ENCODE assay signal across 2 cellular contexts in genomic region chr17:63817736-63818385, GRCh38.
A peak's percentile ranks its signal among the peaks of the same experiment; 100 is the strongest.
TF ChIP-seq lines count a peak whose summit lies in the region.

No MANE protein-coding gene starts in this region.

TF ChIP-seq in PFSK-1, 5 proteins besides CTCF, POLR2A, EP300 and RAD21:
- peak; percentile 50; the same call in 1 of the 2 replicates for TF ChIP-seq POLR2AphosphoS5 (IDR thresholded peaks at IDR 0.05; ENCODE audit: low read depth, low read length)
- no peak for TF ChIP-seq FOXP2 (optimal IDR thresholded peaks at IDR 0.05; ENCODE audit: borderline replicate concordance, extremely low read depth, extremely low read length, insufficient read depth)

TF ChIP-seq in H1, 55 proteins besides CTCF, POLR2A, EP300 and RAD21:
- TF ChIP-seq POLR2AphosphoS5 (IDR thresholded peaks at IDR 0.05; ENCODE audit: low read depth, low read length), result peak; percentile 62
- TF ChIP-seq KDM5A (IDR thresholded peaks at IDR 0.05; ENCODE audit: low read length), result no peak
- TF ChIP-seq KDM4A (IDR thresholded peaks at IDR 0.05; ENCODE audit: low read depth, low read length, severe bottlenecking), result no peak
